40 cellular contexts compared by ENCODE assay signal in genomic region chr2:200475795-200476194, GRCh38.
"Had no signal": no experiment of that assay in that cellular context is flagged by ENCODE, and none has a peak within 500 bp of the region (broad histone marks: within the 10 kb centered on the region; RNA-seq: fewer than 3 reads in every experiment).

No MANE protein-coding gene starts in this region.

- H3K27ac ChIP-seq: adrenal gland, ascending aorta, body of pancreas, brain microvascular endothelial cell, breast epithelium, cardiac muscle cell had no signal

- DNase-seq: activated effector memory CD4-positive, alpha-beta T cell treated with anti-CD3 and anti-CD28 coated beads, Interleukin-2, amount 50 U/mL, for 16 hours; activated effector memory CD4-positive, alpha-beta T cell treated with Interleukin-2 at 50 U/mL for 16 hours; activated gamma-delta T cell; activated gamma-delta T cell treated with Interleukin-2 at 50 U/mL for 16 hours; activated naive CD4-positive, alpha-beta T cell; activated naive CD4-positive, alpha-beta T cell treated with anti-CD3 and anti-CD28 coated beads for 36 hours; activated naive CD4-positive, alpha-beta T cell treated with anti-CD3 and anti-CD28 coated beads, Interleukin-2, amount 10 ng/mL, durations not matched to agents 7 days and 5 days; activated naive CD4-positive, alpha-beta T cell treated with anti-CD3 and anti-CD28 coated beads, Interleukin-2, amount 50 U/mL, for 16 hours; activated naive CD4-positive, alpha-beta T cell treated with Interleukin-2 at 50 U/mL for 16 hours; activated naive CD8-positive, alpha-beta T cell treated with anti-CD3 and anti-CD28 coated beads for 36 hours; activated naive CD8-positive, alpha-beta T cell treated with anti-CD3 and anti-CD28 coated beads, Interleukin-2, amount 10 ng/mL, durations not matched to agents 7 days and 5 days; activated naive CD8-positive, alpha-beta T cell treated with anti-CD3 and anti-CD28 coated beads, Interleukin-2, amount 50 U/mL, for 24 hours; activated T-cell treated with anti-CD3 and anti-CD28 coated beads, Interleukin-2, amount 50 U/mL, for 1 hour; activated T-cell treated with anti-CD3 and anti-CD28 coated beads, Interleukin-2, amount 50 U/mL, for 24 hours; activated T-cell treated with anti-CD3 and anti-CD28 coated beads, Interleukin-2, amount 50 U/mL, for 4 hours; activated T-cell treated with anti-CD3 and anti-CD28 coated beads, Interleukin-2, amount 50 U/mL, for 48 hours; activated T-cell treated with anti-CD3 and anti-CD28 coated beads, Interleukin-2, amount 50 U/mL, for 72 hours; adrenal gland; amniotic stem cell; amygdala; anterior cingulate cortex; aorta; body of pancreas; brain microvascular endothelial cell; caudate nucleus; central memory CD4-positive, alpha-beta T cell; cerebellar nuclear complex had no signal

- ATAC-seq: activated naive CD4-positive, alpha-beta T cell treated with anti-CD3 and anti-CD28 coated beads, Interleukin-2, amount 50 U/mL, for 72 hours; activated naive CD8-positive, alpha-beta T cell treated with anti-CD3 and anti-CD28 coated beads, Interleukin-2, amount 50 U/mL, for 24 hours; activated T-cell treated with anti-CD3 and anti-CD28 coated beads, Interleukin-2, amount 50 U/mL, for 4 hours; activated T-cell treated with anti-CD3 and anti-CD28 coated beads, Interleukin-2, amount 50 U/mL, for 72 hours; activated T-helper 17 cell treated with anti-CD3 and anti-CD28 coated beads, Interleukin-2, amount 50 U/mL, for 72 hours; body of pancreas had no signal

- H3K36me3 ChIP-seq: breast epithelium, cardiac muscle cell had no signal

- H3K4me1 ChIP-seq: adrenal gland, ascending aorta, body of pancreas, breast epithelium had no signal

- H3K4me3 ChIP-seq: adrenal gland, ascending aorta, body of pancreas, breast epithelium, cardiac muscle cell had no signal

- H3K27ac Mint-ChIP-seq: activated naive CD4-positive, alpha-beta T cell treated with anti-CD3 and anti-CD28 coated beads for 36 hours; activated naive CD4-positive, alpha-beta T cell treated with anti-CD3 and anti-CD28 coated beads, Interleukin-2, amount 10 ng/mL, durations not matched to agents 7 days and 5 days; activated naive CD4-positive, alpha-beta T cell treated with anti-CD3 and anti-CD28 coated beads, Interleukin-2, amount 50 U/mL, for 24 hours; activated naive CD8-positive, alpha-beta T cell; activated naive CD8-positive, alpha-beta T cell treated with anti-CD3 and anti-CD28 coated beads for 36 hours; activated naive CD8-positive, alpha-beta T cell treated with anti-CD3 and anti-CD28 coated beads, Interleukin-2, amount 10 ng/mL, durations not matched to agents 7 days and 5 days; activated naive CD8-positive, alpha-beta T cell treated with anti-CD3 and anti-CD28 coated beads, Interleukin-2, amount 50 U/mL, for 24 hours; activated T-cell treated with anti-CD3 and anti-CD28 coated beads, Interleukin-2, amount 50 U/mL, for 24 hours; activated T-cell treated with anti-CD3 and anti-CD28 coated beads, Interleukin-2, amount 50 U/mL, for 72 hours; activated T-helper 1 cell treated with anti-CD3 and anti-CD28 coated beads, Interleukin-12 subunit alpha, Interleukin-12 subunit beta, Interleukin-2, Interleukin-4 antibody, amounts not matched to agents 30 ng/mL and 10 ng/mL and 1 ng/mL, durations not matched to agents 14 hours and 24 hours and 36 hours; activated T-helper 17 cell treated with anti-CD3 and anti-CD28 coated beads, Interleukin-2, amount 50 U/mL, for 72 hours; activated T-helper 2 cell treated with anti-CD3 and anti-CD28 coated beads, Interferon-gamma antibody, Interleukin-2, Interleukin-4, amounts not matched to agents 10 μg/mL and 5 μg/mL and 100 μg/mL, durations not matched to agents 14 hours and 24 hours and 36 hours had no signal

- H3K9me3 Mint-ChIP-seq: activated naive CD4-positive, alpha-beta T cell treated with anti-CD3 and anti-CD28 coated beads for 36 hours; activated naive CD4-positive, alpha-beta T cell treated with anti-CD3 and anti-CD28 coated beads, Interleukin-2, amount 10 ng/mL, durations not matched to agents 7 days and 5 days; activated naive CD4-positive, alpha-beta T cell treated with anti-CD3 and anti-CD28 coated beads, Interleukin-2, amount 50 U/mL, for 24 hours; activated naive CD4-positive, alpha-beta T cell treated with anti-CD3 and anti-CD28 coated beads, Interleukin-2, amount 50 U/mL, for 72 hours; activated naive CD8-positive, alpha-beta T cell treated with anti-CD3 and anti-CD28 coated beads for 36 hours; activated naive CD8-positive, alpha-beta T cell treated with anti-CD3 and anti-CD28 coated beads, Interleukin-2, amount 10 ng/mL, durations not matched to agents 7 days and 5 days; activated naive CD8-positive, alpha-beta T cell treated with anti-CD3 and anti-CD28 coated beads, Interleukin-2, amount 50 U/mL, for 24 hours; activated T-cell treated with anti-CD3 and anti-CD28 coated beads, Interleukin-2, amount 50 U/mL, for 24 hours; activated T-cell treated with anti-CD3 and anti-CD28 coated beads, Interleukin-2, amount 50 U/mL, for 4 hours; activated T-cell treated with anti-CD3 and anti-CD28 coated beads, Interleukin-2, amount 50 U/mL, for 72 hours; activated T-helper 1 cell treated with anti-CD3 and anti-CD28 coated beads, Interleukin-12 subunit alpha, Interleukin-12 subunit beta, Interleukin-2, Interleukin-4 antibody, amounts not matched to agents 30 ng/mL and 10 ng/mL and 1 ng/mL, durations not matched to agents 14 hours and 24 hours and 36 hours; activated T-helper 17 cell treated with anti-CD3 and anti-CD28 coated beads, Interleukin-2, amount 50 U/mL, for 72 hours; activated T-helper 2 cell treated with anti-CD3 and anti-CD28 coated beads, Interferon-gamma antibody, Interleukin-2, Interleukin-4, amounts not matched to agents 10 μg/mL and 5 μg/mL and 100 μg/mL, durations not matched to agents 14 hours and 24 hours and 36 hours; brain; central memory CD8-positive, alpha-beta T cell had no signal

- H3K9me3 ChIP-seq: adrenal gland, ascending aorta, body of pancreas, breast epithelium had no signal

- FAIRE-seq: astrocyte, bronchial epithelial cell had no signal

- H3K36me3 Mint-ChIP-seq: activated naive CD4-positive, alpha-beta T cell treated with anti-CD3 and anti-CD28 coated beads, Interleukin-2, amount 50 U/mL, for 24 hours; activated naive CD8-positive, alpha-beta T cell treated with anti-CD3 and anti-CD28 coated beads for 36 hours had no signal

- H3K27me3 ChIP-seq: adrenal gland, ascending aorta, body of pancreas, brain microvascular endothelial cell, breast epithelium, cardiac muscle cell had no signal

- H3K4me3 Mint-ChIP-seq: activated naive CD4-positive, alpha-beta T cell treated with anti-CD3 and anti-CD28 coated beads for 36 hours; activated naive CD4-positive, alpha-beta T cell treated with anti-CD3 and anti-CD28 coated beads, Interleukin-2, amount 10 ng/mL, durations not matched to agents 7 days and 5 days; activated naive CD4-positive, alpha-beta T cell treated with anti-CD3 and anti-CD28 coated beads, Interleukin-2, amount 50 U/mL, for 24 hours; activated naive CD8-positive, alpha-beta T cell; activated naive CD8-positive, alpha-beta T cell treated with anti-CD3 and anti-CD28 coated beads for 36 hours; activated naive CD8-positive, alpha-beta T cell treated with anti-CD3 and anti-CD28 coated beads, Interleukin-2, amount 10 ng/mL, durations not matched to agents 7 days and 5 days; activated naive CD8-positive, alpha-beta T cell treated with anti-CD3 and anti-CD28 coated beads, Interleukin-2, amount 50 U/mL, for 24 hours; activated T-cell treated with anti-CD3 and anti-CD28 coated beads, Interleukin-2, amount 50 U/mL, for 24 hours; activated T-cell treated with anti-CD3 and anti-CD28 coated beads, Interleukin-2, amount 50 U/mL, for 4 hours; activated T-cell treated with anti-CD3 and anti-CD28 coated beads, Interleukin-2, amount 50 U/mL, for 72 hours; activated T-helper 1 cell treated with anti-CD3 and anti-CD28 coated beads, Interleukin-12 subunit alpha, Interleukin-12 subunit beta, Interleukin-2, Interleukin-4 antibody, amounts not matched to agents 30 ng/mL and 10 ng/mL and 1 ng/mL, durations not matched to agents 14 hours and 24 hours and 36 hours; activated T-helper 17 cell treated with anti-CD3 and anti-CD28 coated beads, Interleukin-2, amount 50 U/mL, for 72 hours; brain; central memory CD8-positive, alpha-beta T cell had no signal

- H3K27me3 Mint-ChIP-seq: activated naive CD4-positive, alpha-beta T cell treated with anti-CD3 and anti-CD28 coated beads, Interleukin-2, amount 10 ng/mL, durations not matched to agents 7 days and 5 days; activated naive CD4-positive, alpha-beta T cell treated with anti-CD3 and anti-CD28 coated beads, Interleukin-2, amount 50 U/mL, for 24 hours; activated naive CD8-positive, alpha-beta T cell; activated naive CD8-positive, alpha-beta T cell treated with anti-CD3 and anti-CD28 coated beads for 36 hours; activated naive CD8-positive, alpha-beta T cell treated with anti-CD3 and anti-CD28 coated beads, Interleukin-2, amount 10 ng/mL, durations not matched to agents 7 days and 5 days; activated naive CD8-positive, alpha-beta T cell treated with anti-CD3 and anti-CD28 coated beads, Interleukin-2, amount 50 U/mL, for 24 hours; activated T-cell treated with anti-CD3 and anti-CD28 coated beads, Interleukin-2, amount 50 U/mL, for 24 hours; activated T-helper 17 cell treated with anti-CD3 and anti-CD28 coated beads, Interleukin-2, amount 50 U/mL, for 72 hours; central memory CD8-positive, alpha-beta T cell had no signal
